15 cellular contexts compared by ENCODE assay signal in the genomic region with DNA sequence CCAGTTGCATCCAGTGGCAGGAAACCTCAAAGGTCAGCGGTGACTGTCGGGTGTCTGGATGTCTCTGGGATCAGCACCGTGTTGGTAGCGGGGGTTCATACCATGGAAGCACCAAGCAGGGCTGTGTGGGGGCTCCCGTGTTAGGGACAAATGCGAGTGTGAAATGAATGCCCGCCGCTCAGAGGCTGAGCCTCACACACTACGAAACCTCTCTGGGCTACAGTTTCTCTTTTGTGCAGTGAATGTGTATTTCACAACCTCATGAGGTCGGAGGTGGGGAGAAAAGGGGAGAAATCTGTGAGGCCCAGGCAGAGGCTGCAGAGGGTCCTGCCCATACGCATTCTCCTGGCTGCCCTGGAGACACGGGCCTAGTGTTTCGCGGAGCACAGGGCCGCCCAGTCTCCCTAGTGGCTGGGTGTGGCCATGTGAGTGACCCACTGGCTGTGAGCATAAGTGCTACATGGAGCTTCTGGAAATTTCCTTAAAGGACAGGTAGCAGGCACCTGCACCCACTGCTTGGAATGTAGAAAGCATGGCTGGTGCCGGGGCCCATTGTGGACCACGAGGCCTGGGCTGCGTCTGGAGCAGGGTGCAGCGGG.
DNase-seq lines count a peak whose midpoint lies in the region; ATAC-seq and TF ChIP-seq lines count a peak whose summit lies in the region.
"Had no signal": no experiment of that assay in that cellular context is flagged by ENCODE, and none has a peak within 500 bp of the region (broad histone marks: within the 10 kb centered on the region; RNA-seq: fewer than 3 reads in every experiment).

No MANE protein-coding gene starts in this region.

- H3K4me1 ChIP-seq in right cardiac atrium (ENCODE audit: control insufficient read depth, insufficient read depth, low read length) (peaks cover 6% of the 10 kb centered on the region), endodermal cell (ENCODE audit: control insufficient read depth, insufficient read depth, low read length) (no peaks in the 10 kb centered on the region)

- peak; percentile 23 to 50 (median 37) for DNase-seq in right cardiac atrium
- DNase-seq in Right ventricle myocardium superior, result no peak
- no peak for DNase-seq in endodermal cell
- peak; percentile 70 for DNase-seq in posterior vena cava (ENCODE audit: low spot score)
- no peak for DNase-seq in activated naive CD4-positive, alpha-beta T cell (lab: John Stamatoyannopoulos, UW)
- no peak for DNase-seq in T-helper 1 cell
- no peak for DNase-seq in foreskin melanocyte
- DNase-seq: effector memory CD8-positive, alpha-beta T cell; H9; KG1; NCI-H1436; NCI-H226; occipital lobe; PC-9 had no signal

- H3K4me3 Mint-ChIP-seq in endodermal cell, result no peak overlapping the region
- H3K4me3 Mint-ChIP-seq: effector memory CD8-positive, alpha-beta T cell; H9 had no signal

- no peaks in the 10 kb centered on the region for H3K36me3 Mint-ChIP-seq in endodermal cell (ENCODE audit: low read depth)

- no peak overlapping the region for H3K27ac Mint-ChIP-seq in endodermal cell
- H3K27ac Mint-ChIP-seq: effector memory CD8-positive, alpha-beta T cell; H9 had no signal

- no peaks in the 10 kb centered on the region for H3K9me3 Mint-ChIP-seq in endodermal cell
- H3K9me3 Mint-ChIP-seq: effector memory CD8-positive, alpha-beta T cell had no signal

- WGBS in right cardiac atrium, result 88% methylated on average over 19 of the region's 19 CpGs
- 91 to 92% methylated on average over 18 to 19 of the region's 19 CpGs for WGBS in endodermal cell (ENCODE audit: insufficient coverage in 1 of 2, insufficient read length in 1 of 2), 2 experiments

- H3K27ac ChIP-seq in right cardiac atrium (ENCODE audit: low read length) (no peak overlapping the region), endodermal cell (ENCODE audit: low read depth, low read length) (peak overlapping the region; percentile 90)
- H3K27ac ChIP-seq: PC-9 had no signal

- H3K4me3 ChIP-seq in right cardiac atrium (ENCODE audit: low read length), result no peak overlapping the region
- H3K4me3 ChIP-seq in endodermal cell (ENCODE audit: low read length), result no peak overlapping the region
- H3K4me3 ChIP-seq: PC-9 had no signal

- no peaks in the 10 kb centered on the region for H3K9me3 ChIP-seq in right cardiac atrium (ENCODE audit: control insufficient read depth, low read length)
- H3K9me3 ChIP-seq in endodermal cell (ENCODE audit: control insufficient read depth, low read length), result no peaks in the 10 kb centered on the region

- H3K36me3 ChIP-seq in endodermal cell (ENCODE audit: control insufficient read depth, insufficient read depth, low read length), result no peaks in the 10 kb centered on the region

- peak in 1 of 2 donors; percentile 7 for ATAC-seq in right cardiac atrium
- no peak for ATAC-seq in Right ventricle myocardium superior (ENCODE audit: poor library complexity)
- no peak for ATAC-seq in HG03139 (IDR thresholded peaks at IDR 0.05; ENCODE audit: unreplicated experiment)
- ATAC-seq: effector memory CD8-positive, alpha-beta T cell had no signal

- H3K4me1 Mint-ChIP-seq in endodermal cell, result peaks cover 6% of the 10 kb centered on the region

- intact Hi-C loops in right cardiac atrium (cut with DNase I) (no loop called here), Right ventricle myocardium superior (cut with DNase I) (no loop called here), posterior vena cava (cut with DNase I) (no loop called here)

- H3K27me3 Mint-ChIP-seq in endodermal cell (ENCODE audit: insufficient read depth), result peaks cover 30% of the 10 kb centered on the region

- no peak overlapping the region for H3K9ac ChIP-seq in endodermal cell (ENCODE audit: extremely low read depth, low read length, poor library complexity, severe bottlenecking)

- TF ChIP-seq CTCF in endodermal cell (conservative IDR thresholded peaks at IDR 0.05), result no peak

- no peaks in the 10 kb centered on the region for H3K27me3 ChIP-seq in right cardiac atrium (ENCODE audit: control insufficient read depth, insufficient read depth)
- H3K27me3 ChIP-seq in endodermal cell (ENCODE audit: control insufficient read depth, insufficient read depth, low read length, poor library complexity, severe bottlenecking), result no peaks in the 10 kb centered on the region

Comparison
In these comparisons a context has a peak if more than half of its experiments do, and no peak if none do; other contexts are left out.
1. DNase-seq: peak in right cardiac atrium (3 of 3) and posterior vena cava (single experiment); none in Right ventricle myocardium superior (single experiment), endodermal cell (single experiment), activated naive CD4-positive, alpha-beta T cell (0 of 4), T-helper 1 cell (0 of 5) and foreskin melanocyte (single experiment).